ENCODE assay signal across 8 cellular contexts in the genomic region with DNA sequence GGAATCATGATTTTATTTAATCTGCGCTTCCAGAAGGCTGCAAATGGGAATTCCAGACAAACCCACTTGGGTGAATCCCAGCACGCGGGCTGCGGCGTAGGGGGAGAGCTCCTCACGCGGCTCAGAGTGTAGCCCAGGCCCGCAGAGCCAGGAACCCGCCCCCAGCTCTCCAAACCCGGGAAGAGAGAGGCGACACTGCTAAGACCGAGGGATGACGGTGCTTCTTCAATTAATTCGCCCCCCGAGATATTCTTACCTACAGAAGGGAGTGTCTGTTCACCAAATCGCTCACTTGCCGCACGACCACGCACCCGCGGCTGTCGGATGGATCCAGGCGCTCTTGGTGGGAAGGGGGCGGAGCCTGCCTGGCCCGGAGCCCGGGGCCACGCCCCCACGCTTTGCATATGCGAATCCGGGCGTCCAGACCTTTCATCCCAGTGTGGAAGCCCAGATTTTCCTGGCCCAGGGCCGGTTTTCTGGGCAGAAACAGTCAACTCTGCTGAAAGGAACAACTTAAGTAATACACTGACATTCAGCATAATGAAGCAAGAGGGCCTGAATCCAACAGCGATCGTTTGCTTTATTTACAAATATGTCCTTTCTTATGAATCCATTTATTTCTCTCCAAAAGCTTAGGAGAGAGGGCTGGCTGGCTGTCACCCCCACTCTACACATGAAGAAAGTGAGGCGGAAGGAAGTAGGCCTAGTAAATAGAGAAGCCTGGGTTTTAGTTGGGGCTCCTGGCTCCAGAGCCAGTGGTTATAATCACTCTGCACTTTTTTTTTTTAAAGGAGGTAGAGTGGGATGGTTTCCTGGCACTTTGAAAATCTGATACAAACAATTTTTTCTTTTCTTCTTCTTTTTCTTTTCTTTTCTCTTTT. TPM values are rescaled to one million over a fixed set of nuclear protein-coding genes. Genes with fewer than 3 reads are reported as not detected.
DNase-seq lines count a peak whose midpoint lies in the region; ATAC-seq, FAIRE-seq and TF ChIP-seq lines count a peak whose summit lies in the region.

A gene (minus strand): TSS at position 342 of the 881 bp plus-strand sequence. CDS start 15,710 bp downstream, outside the sequence.

- FAIRE-seq in kidney (lab: Jason Lieb, UNC): peak; percentile 32

- intact Hi-C loops in kidney (cut with DNase I): no loop called here

- H3K4me3 ChIP-seq in coronary artery (peak within 1 kb of the TSS; percentile 62), kidney (ENCODE audit: low read length in 2 of 2) (peak within 1 kb of the TSS; percentile 64 to 78), skeletal muscle tissue (ENCODE audit: low read length in 3 of 3) (peak within 1 kb of the TSS; percentile 33 to 57 (median 45))

- TF ChIP-seq CTCF in coronary artery (IDR thresholded peaks at IDR 0.05) (no peak), kidney (IDR thresholded peaks at IDR 0.05; ENCODE audit: borderline replicate concordance, extremely low read depth, insufficient read depth) (no peak)

- ATAC-seq in HG02588 (IDR thresholded peaks at IDR 0.05; ENCODE audit: unreplicated experiment): no peak
- ATAC-seq in GM18505 (IDR thresholded peaks at IDR 0.05; ENCODE audit: unreplicated experiment): no peak
- ATAC-seq in HG02571 (IDR thresholded peaks at IDR 0.05; ENCODE audit: unreplicated experiment): no peak

- DNase-seq in DMS53 treated with DMSO at 0.1 percent for 48 hours (lab: John Stamatoyannopoulos, UW; ENCODE audit: unreplicated experiment) (peak; percentile 64), NCI-H2029 treated with DMSO at 0.1 percent for 48 hours (lab: John Stamatoyannopoulos, UW) (peak; percentile 15), coronary artery (ENCODE audit: low spot score) (peak; percentile 91), kidney (peak; percentile 93)

- peaks cover 0 to 7% (median 4%) of the 10 kb centered on the region in 3 donors for H3K27me3 ChIP-seq in skeletal muscle tissue (ENCODE audit: control insufficient read depth in 3 of 3, insufficient read depth in 3 of 3, low read length in 3 of 3)

- H3K9ac ChIP-seq in kidney (ENCODE audit: low read length in 2 of 2) (peak within 1 kb of the TSS in 1 of 2 donors; percentile 61), skeletal muscle tissue (ENCODE audit: low read depth in 1 of 3, low read length in 3 of 3) (peak within 1 kb of the TSS in 1 of 3 donors; percentile 32)

- H3K4me1 ChIP-seq in kidney (ENCODE audit: control insufficient read depth in 1 of 2, insufficient read depth in 1 of 2, low read depth in 1 of 2, low read length in 2 of 2): no peaks in the 10 kb centered on the region
- H3K4me1 ChIP-seq in skeletal muscle tissue (ENCODE audit: control insufficient read depth in 3 of 3, insufficient read depth in 3 of 3, low read length in 3 of 3): no peaks in the 10 kb centered on the region

- no peaks in the 10 kb centered on the region for H3K9me3 ChIP-seq in kidney (ENCODE audit: control insufficient read depth in 1 of 2, low read length in 2 of 2)
- no peaks in the 10 kb centered on the region for H3K9me3 ChIP-seq in skeletal muscle tissue (ENCODE audit: control insufficient read depth in 3 of 3, low read length in 3 of 3)

- H3K27ac ChIP-seq in coronary artery (peak within 1 kb of the TSS; percentile 51 to 71), kidney (ENCODE audit: low read depth in 2 of 2, low read length in 2 of 2) (peak within 1 kb of the TSS; percentile 41 to 74), skeletal muscle tissue (ENCODE audit: low read depth, low read length) (peak within 1 kb of the TSS; percentile 40)

- no peaks in the 10 kb centered on the region for H3K36me3 ChIP-seq in kidney (ENCODE audit: control insufficient read depth in 1 of 2, insufficient read depth in 2 of 2, low read length in 2 of 2)
- no peaks in the 10 kb centered on the region for H3K36me3 ChIP-seq in skeletal muscle tissue (ENCODE audit: control insufficient read depth in 3 of 3, insufficient read depth in 3 of 3, low read length in 3 of 3)

- no peak for TF ChIP-seq POLR2A in GM18505 (IDR thresholded peaks at IDR 0.05; ENCODE audit: borderline replicate concordance, extremely low read depth, insufficient read depth, insufficient read length)

RNA-seq across cellular contexts. Expression of the gene that starts here (rescaled TPM):
- total RNA-seq in kidney (4.4 TPM), skeletal muscle tissue (4.2 TPM)
- polyA plus RNA-seq in kidney (ENCODE audit: insufficient read depth, low read depth, low replicate concordance): 8.3 TPM

Comparison
In these comparisons a context has a peak if more than half of its experiments do, and no peak if none do; other contexts are left out.
1. DNase-seq: peak in every context shown above with its lines; median percentile 93 in kidney; 91 in coronary artery; 64 in DMS53 treated with DMSO at 0.1 percent for 48 hours; 15 in NCI-H2029 treated with DMSO at 0.1 percent for 48 hours.